Comparison of ENCODE assay signal across 8 cellular contexts in genomic region chr1:109263597-109264378, GRCh38. TPM values are rescaled to one million over a fixed set of nuclear protein-coding genes. Genes with fewer than 3 reads are reported as not detected.
DNase-seq lines count a peak whose midpoint lies in the region; ATAC-seq, FAIRE-seq and TF ChIP-seq lines count a peak whose summit lies in the region.

No MANE protein-coding gene starts in this region.

- peak; percentile 86 for FAIRE-seq in GM12892 (lab: Jason Lieb, UNC)

- H3K27ac ChIP-seq in epithelial cell of prostate, result peak overlapping the region; percentile 79

- TF ChIP-seq POLR2A in GM12892 (IDR thresholded peaks at IDR 0.05; ENCODE audit: low read depth, low read length), result no peak

- DNase-seq in GM12892 (ENCODE audit: insufficient read length), result peak; percentile 81
- peak; percentile 88 for DNase-seq in OCI-M1 (lab: John Stamatoyannopoulos, UW)
- DNase-seq in activated T-cell treated with anti-CD3 and anti-CD28 coated beads for 4 hours, result peak; percentile 62
- peak; percentile 93 for DNase-seq in epithelial cell of prostate (ENCODE audit: low read depth, low spot score)
- peak; percentile 44 for DNase-seq in myocyte (ENCODE audit: low read depth)
- DNase-seq in stimulated activated CD8-positive, alpha-beta memory T cell treated with anti-CD3 and anti-CD28 coated beads, Interleukin-7, amount 100 ng/mL, for 4 hours (ENCODE audit: low read depth in 2 of 2), result peak; percentile 37 to 49
- no peak for DNase-seq in NCI-H1105 treated with DMSO at 0.1 percent for 48 hours (lab: John Stamatoyannopoulos, UW)

- peak; percentile 57 for ATAC-seq in HG02981 (IDR thresholded peaks at IDR 0.05; ENCODE audit: unreplicated experiment)

RNA-seq across cellular contexts. Expression of gene CELSR2, which starts 14.4 kb away (rescaled TPM):
- 0.25 TPM for polyA plus RNA-seq in GM12892 (2012; ENCODE audit: missing spikeins)
- 0.31 and 0.43 TPM in 2 replicates for total RNA-seq in myocyte
- polyA plus RNA-seq in myocyte (2012), result 2.0 TPM

RNA-seq across cellular contexts. Expression of gene PSRC1, which starts 19.2 kb away (rescaled TPM):
- polyA plus RNA-seq in GM12892 (2012; ENCODE audit: missing spikeins), result 2.4 TPM
- 3.6 and 4.0 TPM in 2 replicates for total RNA-seq in myocyte
- polyA plus RNA-seq in myocyte (2012), result 2.8 TPM

RNA-seq across cellular contexts. Expression of gene MYBPHL, which starts 43.0 kb away (rescaled TPM):
- not detected for polyA plus RNA-seq in GM12892 (2012; ENCODE audit: missing spikeins)
- total RNA-seq in myocyte, result 1.1 TPM in 1 of 2 replicates, not detected in the other
- 0.67 TPM for polyA plus RNA-seq in myocyte (2012)

RNA-seq across cellular contexts. Expression of gene SARS1, which starts 50.1 kb away (rescaled TPM):
- 87.9 TPM for polyA plus RNA-seq in GM12892 (2012; ENCODE audit: missing spikeins)
- total RNA-seq in myocyte, result 146 and 160 TPM in 2 replicates
- polyA plus RNA-seq in myocyte (2012), result 348 TPM
